ENCODE assay signal across 1 cellular context in the genomic region with DNA sequence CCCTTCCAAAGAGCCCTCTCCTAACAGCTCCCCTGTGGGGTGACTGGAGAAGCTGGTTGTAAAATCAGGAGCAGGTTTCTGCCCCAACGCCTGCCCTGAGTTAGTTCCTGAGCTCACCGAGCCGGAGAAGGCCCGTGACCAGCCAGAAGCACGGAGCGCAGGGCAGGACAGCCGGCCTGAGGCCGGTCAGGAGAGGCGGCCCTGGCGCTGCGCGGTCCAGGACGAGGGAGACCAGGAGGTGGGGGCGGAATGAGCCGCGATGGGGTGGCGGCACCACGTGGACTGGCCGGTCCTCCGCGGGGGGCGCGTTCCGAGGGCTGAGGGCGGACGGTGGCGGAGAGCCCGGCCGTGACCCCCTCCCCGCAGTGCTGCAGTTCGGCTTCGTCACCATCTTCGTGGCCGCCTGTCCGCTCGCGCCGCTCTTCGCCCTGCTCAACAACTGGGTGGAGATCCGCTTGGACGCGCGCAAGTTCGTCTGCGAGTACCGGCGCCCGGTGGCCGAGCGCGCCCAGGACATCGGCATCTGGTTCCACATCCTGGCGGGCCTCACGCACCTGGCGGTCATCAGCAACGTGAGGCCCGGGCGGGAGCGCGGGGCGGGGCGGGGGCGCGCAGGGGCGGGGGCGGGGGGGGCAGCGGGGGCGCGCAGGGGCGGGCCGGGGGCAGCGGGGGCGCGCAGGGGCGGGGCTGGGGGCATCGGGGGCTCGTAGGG.
A peak's percentile ranks its signal among the peaks of the same experiment; 100 is the strongest.
TF ChIP-seq lines count a peak whose summit lies in the region.

No MANE protein-coding gene starts in this region.

TF ChIP-seq in GM12878, 131 proteins besides CTCF, POLR2A, EP300 and RAD21 (continued from another document):
- TF ChIP-seq E2F4 (IDR thresholded peaks at IDR 0.05; ENCODE audit: low read depth, low read length) (no peak), CEBPB (IDR thresholded peaks at IDR 0.05; ENCODE audit: borderline replicate concordance in 1 of 2, low read depth in 2 of 2, low read length in 2 of 2) (no peak), BCL3 (IDR thresholded peaks at IDR 0.05; ENCODE audit: borderline replicate concordance, insufficient read depth, low read depth, low read length, poor library complexity, severe bottlenecking) (no peak), SMAD1 (IDR thresholded peaks at IDR 0.05; ENCODE audit: low read depth, partially characterized antibody) (no peak), ZNF24 (IDR thresholded peaks at IDR 0.05) (no peak), RAD51 (IDR thresholded peaks at IDR 0.05) (no peak), IKZF1 (conservative IDR thresholded peaks at IDR 0.05) (peak; percentile 9; the same call in 1 of the 2 replicates), SKIL (IDR thresholded peaks at IDR 0.05; ENCODE audit: low read depth, poor library complexity, severe bottlenecking) (no peak), EGR1 (IDR thresholded peaks at IDR 0.05; ENCODE audit: borderline replicate concordance in 1 of 2, low read depth in 2 of 2, low read length in 2 of 2) (no peak), CEBPZ (IDR thresholded peaks at IDR 0.05; ENCODE audit: low read depth, low read length) (no peak), ZNF384 (IDR thresholded peaks at IDR 0.05; ENCODE audit: borderline replicate concordance, low read depth, low read length) (no peak), ZNF274 (IDR thresholded peaks at IDR 0.05; ENCODE audit: insufficient read depth, insufficient read length) (no peak), MEF2B (IDR thresholded peaks at IDR 0.05; ENCODE audit: partially characterized antibody, poor library complexity, severe bottlenecking) (no peak), LARP7 (IDR thresholded peaks at IDR 0.05) (no peak), CBX3 (IDR thresholded peaks at IDR 0.05; ENCODE audit: borderline replicate concordance, low read depth) (no peak), CBFB (IDR thresholded peaks at IDR 0.05; ENCODE audit: low read depth) (no peak), NBN (IDR thresholded peaks at IDR 0.05) (no peak), BMI1 (IDR thresholded peaks at IDR 0.05; ENCODE audit: borderline replicate concordance) (no peak), SIX5 (IDR thresholded peaks at IDR 0.05; ENCODE audit: low read depth, low read length, severe bottlenecking) (no peak), FOXM1 (IDR thresholded peaks at IDR 0.05; ENCODE audit: low read depth, low read length) (no peak), RFX5 (IDR thresholded peaks at IDR 0.05; ENCODE audit: low read depth, low read length) (no peak), HDGF (IDR thresholded peaks at IDR 0.05) (no peak), ZSCAN29 (IDR thresholded peaks at IDR 0.05) (no peak), ZNF217 (IDR thresholded peaks at IDR 0.05) (no peak), HCFC1 (IDR thresholded peaks at IDR 0.05; ENCODE audit: low read length) (no peak), SUZ12 (IDR thresholded peaks at IDR 0.05; ENCODE audit: unreplicated experiment) (no peak), IRF3 (IDR thresholded peaks at IDR 0.05) (no peak)
- TF ChIP-seq, protein P1, sequence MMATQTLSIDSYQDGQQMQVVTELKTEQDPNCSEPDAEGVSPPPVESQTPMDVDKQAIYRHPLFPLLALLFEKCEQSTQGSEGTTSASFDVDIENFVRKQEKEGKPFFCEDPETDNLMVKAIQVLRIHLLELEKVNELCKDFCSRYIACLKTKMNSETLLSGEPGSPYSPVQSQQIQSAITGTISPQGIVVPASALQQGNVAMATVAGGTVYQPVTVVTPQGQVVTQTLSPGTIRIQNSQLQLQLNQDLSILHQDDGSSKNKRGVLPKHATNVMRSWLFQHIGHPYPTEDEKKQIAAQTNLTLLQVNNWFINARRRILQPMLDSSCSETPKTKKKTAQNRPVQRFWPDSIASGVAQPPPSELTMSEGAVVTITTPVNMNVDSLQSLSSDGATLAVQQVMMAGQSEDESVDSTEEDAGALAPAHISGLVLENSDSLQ (IDR thresholded peaks at IDR 0.05), result no peak
- TF ChIP-seq, protein P2, sequence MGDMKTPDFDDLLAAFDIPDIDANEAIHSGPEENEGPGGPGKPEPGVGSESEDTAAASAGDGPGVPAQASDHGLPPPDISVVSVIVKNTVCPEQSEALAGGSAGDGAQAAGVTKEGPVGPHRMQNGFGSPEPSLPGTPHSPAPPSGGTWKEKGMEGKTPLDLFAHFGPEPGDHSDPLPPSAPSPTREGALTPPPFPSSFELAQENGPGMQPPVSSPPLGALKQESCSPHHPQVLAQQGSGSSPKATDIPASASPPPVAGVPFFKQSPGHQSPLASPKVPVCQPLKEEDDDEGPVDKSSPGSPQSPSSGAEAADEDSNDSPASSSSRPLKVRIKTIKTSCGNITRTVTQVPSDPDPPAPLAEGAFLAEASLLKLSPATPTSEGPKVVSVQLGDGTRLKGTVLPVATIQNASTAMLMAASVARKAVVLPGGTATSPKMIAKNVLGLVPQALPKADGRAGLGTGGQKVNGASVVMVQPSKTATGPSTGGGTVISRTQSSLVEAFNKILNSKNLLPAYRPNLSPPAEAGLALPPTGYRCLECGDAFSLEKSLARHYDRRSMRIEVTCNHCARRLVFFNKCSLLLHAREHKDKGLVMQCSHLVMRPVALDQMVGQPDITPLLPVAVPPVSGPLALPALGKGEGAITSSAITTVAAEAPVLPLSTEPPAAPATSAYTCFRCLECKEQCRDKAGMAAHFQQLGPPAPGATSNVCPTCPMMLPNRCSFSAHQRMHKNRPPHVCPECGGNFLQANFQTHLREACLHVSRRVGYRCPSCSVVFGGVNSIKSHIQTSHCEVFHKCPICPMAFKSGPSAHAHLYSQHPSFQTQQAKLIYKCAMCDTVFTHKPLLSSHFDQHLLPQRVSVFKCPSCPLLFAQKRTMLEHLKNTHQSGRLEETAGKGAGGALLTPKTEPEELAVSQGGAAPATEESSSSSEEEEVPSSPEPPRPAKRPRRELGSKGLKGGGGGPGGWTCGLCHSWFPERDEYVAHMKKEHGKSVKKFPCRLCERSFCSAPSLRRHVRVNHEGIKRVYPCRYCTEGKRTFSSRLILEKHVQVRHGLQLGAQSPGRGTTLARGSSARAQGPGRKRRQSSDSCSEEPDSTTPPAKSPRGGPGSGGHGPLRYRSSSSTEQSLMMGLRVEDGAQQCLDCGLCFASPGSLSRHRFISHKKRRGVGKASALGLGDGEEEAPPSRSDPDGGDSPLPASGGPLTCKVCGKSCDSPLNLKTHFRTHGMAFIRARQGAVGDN (IDR thresholded peaks at IDR 0.05), result no peak
TF ChIP-seq in GM12878: peak in this region for 9.
